Comparison of ENCODE assay signal across 28 cellular contexts in the genomic region with DNA sequence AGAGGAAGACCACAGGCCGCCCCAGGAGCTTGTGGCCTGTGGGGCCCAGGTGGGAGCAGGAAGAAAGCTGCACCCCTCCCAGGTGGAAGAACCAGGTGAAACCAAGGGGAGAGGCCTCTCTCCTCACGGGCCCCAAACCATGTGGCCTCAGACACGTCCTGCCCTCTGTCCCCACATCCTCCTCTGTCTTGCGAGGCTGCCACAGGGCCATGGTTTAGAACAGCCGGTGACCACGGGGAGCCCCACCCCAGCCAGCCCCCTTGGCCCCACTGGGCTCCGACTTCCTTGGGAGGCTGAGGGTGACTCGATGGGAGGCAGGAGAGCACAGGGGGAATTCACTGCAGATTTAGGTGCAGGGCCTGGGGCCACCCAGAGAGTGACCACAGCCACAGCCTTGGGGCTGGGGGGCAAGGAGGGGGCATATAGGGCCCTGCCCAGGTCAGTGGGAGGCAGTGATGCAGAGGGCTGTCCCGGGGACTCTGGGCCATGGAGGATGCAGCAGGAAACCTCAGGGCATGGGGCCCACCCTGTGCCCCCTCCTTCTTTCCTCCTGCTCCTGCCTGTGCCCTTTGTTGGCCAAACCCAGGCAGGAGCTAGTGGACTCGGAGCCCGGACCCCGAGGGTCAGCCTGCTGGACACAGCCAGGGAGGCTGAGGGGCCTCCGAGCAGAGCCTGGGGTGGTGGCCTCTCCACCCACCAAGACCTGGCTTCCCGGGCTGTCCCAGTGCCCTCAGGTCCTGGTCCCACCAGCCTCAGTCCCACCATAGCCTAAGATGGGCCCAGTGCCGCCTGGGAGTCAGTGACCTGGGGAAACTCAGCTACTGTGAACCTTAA.
DNase-seq lines count a peak whose midpoint lies in the region; ATAC-seq, FAIRE-seq and TF ChIP-seq lines count a peak whose summit lies in the region.
"Had no signal": no experiment of that assay in that cellular context is flagged by ENCODE, and none has a peak within 500 bp of the region (broad histone marks: within the 10 kb centered on the region; RNA-seq: fewer than 3 reads in every experiment).

No MANE protein-coding gene starts in this region.

- ATAC-seq in body of pancreas (no peak), sciatic nerve (no peak), HG03520 (IDR thresholded peaks at IDR 0.05; ENCODE audit: unreplicated experiment) (no peak)
- ATAC-seq: PC-3, right lobe of liver, T-cell had no signal

- TF ChIP-seq CTCF in body of pancreas (IDR thresholded peaks at IDR 0.05), result no peak

- no peaks in the 10 kb centered on the region for H3K9me3 ChIP-seq in body of pancreas
- H3K9me3 ChIP-seq: right lobe of liver had no signal

- WGBS in body of pancreas, 2 donors, result 55% methylated on average over 15 of the region's 15 CpGs; no CpG with 5 or more reads in 1 of the 2 donors

- FAIRE-seq in GM18507 (lab: Jason Lieb, UNC) (peak; percentile 41), H54 (lab: Jason Lieb, UNC) (no peak)
- FAIRE-seq: bronchial epithelial cell, keratinocyte, TTC549 had no signal

- intact Hi-C loops in body of pancreas (cut with DNase I), result no loop called here
- intact Hi-C loops in sciatic nerve (cut with DNase I), result no loop called here

- peaks cover 11% of the 10 kb centered on the region for H3K4me1 ChIP-seq in body of pancreas
- H3K4me1 ChIP-seq: right lobe of liver had no signal

- DNase-seq in GM18507 (ENCODE audit: extremely low spot score, insufficient read length, low read depth), result no peak
- DNase-seq in H7, result peak; percentile 25
- DNase-seq in body of pancreas, result no peak
- peak; percentile 46 for DNase-seq in sciatic nerve (ENCODE audit: low spot score)
- no peak for DNase-seq in H54 (ENCODE audit: insufficient read length, low spot score)
- DNase-seq in SW480 (ENCODE audit: low spot score), result no peak
- DNase-seq: activated CD4-positive, alpha-beta T cell treated with anti-CD3 and anti-CD28 coated beads for 1 hour; activated naive CD4-positive, alpha-beta T cell; activated T-cell treated with anti-CD3 and anti-CD28 coated beads, Interleukin-2, amount 50 U/mL, for 1 hour; CD4-positive, alpha-beta T cell; cortex of kidney; DMS 273 treated with DMSO at 0.1 percent for 48 hours; endodermal cell; GM23248; naive B cell; NCI-H1048; NCI-H1930; NCI-H345; PC-3; right lobe of liver; SHP77 treated with DMSO at 0.1 percent for 48 hours; substantia nigra; T-cell had no signal

- TF ChIP-seq POLR2A in body of pancreas (IDR thresholded peaks at IDR 0.05), result no peak
- TF ChIP-seq POLR2A in H54 (IDR thresholded peaks at IDR 0.05; ENCODE audit: low read depth, low read length), result no peak

- H3K36me3 ChIP-seq in H7 (replicated peaks; ENCODE audit: control insufficient read depth, insufficient read depth, low read length) (no peaks in the 10 kb centered on the region), body of pancreas (replicated peaks in 1 of 2; ENCODE audit: insufficient read depth in 1 of 2, low read depth in 2 of 2) (no peaks in the 10 kb centered on the region)
- H3K36me3 ChIP-seq: right lobe of liver had no signal

- peak overlapping the region in 3 of 4 donors; percentile 57 to 74 (median 58) for H3K27ac ChIP-seq in body of pancreas
- H3K27ac ChIP-seq: GM23248, right lobe of liver had no signal

- H3K27me3 ChIP-seq in H7 (ENCODE audit: control insufficient read depth, insufficient read depth, low read length) (no peaks in the 10 kb centered on the region), body of pancreas (no peaks in the 10 kb centered on the region)
- H3K27me3 ChIP-seq: right lobe of liver had no signal

- H3K4me3 ChIP-seq in H7 (ENCODE audit: insufficient read depth, low read depth, low read length) (no peak overlapping the region), body of pancreas (no peak overlapping the region)
- H3K4me3 ChIP-seq: GM23248, lung, right lobe of liver had no signal

Comparison
In these comparisons a context has a peak if more than half of its experiments do, and no peak if none do; other contexts are left out.
1. DNase-seq: peak in H7 (single experiment) and sciatic nerve (single experiment); none in GM18507 (single experiment), body of pancreas (0 of 4), H54 (single experiment) and SW480 (single experiment).